Comparison of ENCODE assay signal across 28 cellular contexts in the genomic region with DNA sequence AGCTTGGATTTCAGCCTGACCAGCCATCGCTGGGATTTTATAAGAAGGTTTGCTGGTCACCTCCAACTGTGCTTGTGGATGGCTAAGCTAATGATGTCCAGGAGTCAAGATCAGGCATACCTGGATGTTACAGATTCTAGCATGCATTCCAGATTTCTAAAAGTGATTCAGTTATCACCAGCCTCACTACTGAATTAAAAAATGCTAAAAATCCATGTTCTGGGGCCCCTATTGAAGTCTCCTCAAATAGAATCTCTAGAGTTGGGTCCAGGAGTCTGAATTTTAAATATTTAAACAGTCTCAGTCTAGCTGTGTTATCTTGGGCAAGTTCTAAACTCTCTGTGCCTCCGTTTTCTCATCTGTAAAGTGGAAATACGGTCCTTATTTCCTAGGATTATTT. TPM values are rescaled to one million over a fixed set of nuclear protein-coding genes. Genes with fewer than 3 reads are reported as not detected.
A peak's percentile ranks its signal among the peaks of the same experiment; 100 is the strongest.
DNase-seq lines count a peak whose midpoint lies in the region; ATAC-seq and TF ChIP-seq lines count a peak whose summit lies in the region.
"Had no signal": no experiment of that assay in that cellular context is flagged by ENCODE, and none has a peak within 500 bp of the region (broad histone marks: within the 10 kb centered on the region; RNA-seq: fewer than 3 reads in every experiment).

No MANE protein-coding gene starts in this region.

- no peaks in the 10 kb centered on the region; the same call in 1 of the 2 replicates for H3K36me3 ChIP-seq in Panc1 (ENCODE audit: control insufficient read depth, insufficient read depth, low read length)
- no peaks in the 10 kb centered on the region for H3K36me3 ChIP-seq in lower lobe of right lung
- H3K36me3 ChIP-seq: uterus, WERI-Rb-1 had no signal

- H3K27ac ChIP-seq in Panc1 (ENCODE audit: low read length) (peak overlapping the region; percentile 100), lower lobe of right lung (peak overlapping the region; percentile 3)
- H3K27ac ChIP-seq: RWPE1, SJSA1, WERI-Rb-1 had no signal

- H3K9me3 ChIP-seq in Panc1 (ENCODE audit: control insufficient read depth, insufficient read depth, low read depth, low read length) (no peaks in the 10 kb centered on the region), lower lobe of right lung (no peaks in the 10 kb centered on the region)
- H3K9me3 ChIP-seq: esophagus squamous epithelium, SJSA1, testis, uterus had no signal

- peaks cover 29% of the 10 kb centered on the region for H3K36me3 Mint-ChIP-seq in stimulated activated naive CD8-positive, alpha-beta T cell treated with anti-CD3 and anti-CD28 coated beads, Interleukin-15, Interleukin-2, amounts not matched to agents 100 ng/mL and 50 ng/mL, for 24 hours (ENCODE audit: low read depth)

- in situ Hi-C loops in Panc1 (cut with HindIII; ENCODE audit: low pct_unique_long_range_greater_than_20kb, low sequenced_read_pairs), result no loop called here

- peak overlapping the region; percentile 55 for H3K27ac Mint-ChIP-seq in stimulated activated naive CD8-positive, alpha-beta T cell treated with anti-CD3 and anti-CD28 coated beads, Interleukin-15, Interleukin-2, amounts not matched to agents 100 ng/mL and 50 ng/mL, for 24 hours
- H3K27ac Mint-ChIP-seq: activated CD4-positive, alpha-beta T cell treated with anti-CD3 and anti-CD28 coated beads, Interleukin-2, amount 10 ng/mL, durations not matched to agents 7 days and 5 days had no signal

- H3K9me3 Mint-ChIP-seq in stimulated activated naive CD8-positive, alpha-beta T cell treated with anti-CD3 and anti-CD28 coated beads, Interleukin-15, Interleukin-2, amounts not matched to agents 100 ng/mL and 50 ng/mL, for 24 hours, result peaks cover 4% of the 10 kb centered on the region
- H3K9me3 Mint-ChIP-seq: activated CD4-positive, alpha-beta T cell treated with anti-CD3 and anti-CD28 coated beads, Interleukin-2, amount 10 ng/mL, durations not matched to agents 7 days and 5 days; activated T-cell treated with anti-CD3 and anti-CD28 coated beads, Interleukin-2, amount 50 U/mL, for 4 hours; nephron progenitor cell had no signal

- CTCF ChIA-PET in Panc1 (lab: Charles Lee), result interaction anchor here (0.6 to 1.5 kb wide), 2 partner anchors 10 to 34 kb away, joined by 3 read pairs; no protein-coding TSS in a partner anchor

- H3K4me1 Mint-ChIP-seq in stimulated activated naive CD8-positive, alpha-beta T cell treated with anti-CD3 and anti-CD28 coated beads, Interleukin-15, Interleukin-2, amounts not matched to agents 100 ng/mL and 50 ng/mL, for 24 hours (ENCODE audit: low read depth), result peaks cover 55% of the 10 kb centered on the region

- POLR2A ChIA-PET in Panc1 (lab: Charles Lee), result no interaction called here

- intact Hi-C loops in Panc1 (cut with micrococcal nuclease; ENCODE audit: unreplicated experiment) (loop anchor here (10.0 kb wide), 1 partner anchor 358 kb away; a partner anchor contains a TSS), lower lobe of right lung (cut with DNase I) (loop anchor here (10.0 kb wide), 1 partner anchor 338 kb away; no protein-coding TSS in a partner anchor)

- H3K4me1 ChIP-seq in Panc1 (ENCODE audit: control insufficient read depth, insufficient read depth, low read length), result peaks cover 46% of the 10 kb centered on the region
- peaks cover 24% of the 10 kb centered on the region for H3K4me1 ChIP-seq in lower lobe of right lung
- H3K4me1 ChIP-seq: uterus had no signal

- no TSS peak for BruUV-seq in Panc1 (replicated peaks; lab: Mats Ljungman, UMichigan)

- no peaks in the 10 kb centered on the region for H3K27me3 Mint-ChIP-seq in stimulated activated naive CD8-positive, alpha-beta T cell treated with anti-CD3 and anti-CD28 coated beads, Interleukin-15, Interleukin-2, amounts not matched to agents 100 ng/mL and 50 ng/mL, for 24 hours
- H3K27me3 Mint-ChIP-seq: activated CD4-positive, alpha-beta T cell treated with anti-CD3 and anti-CD28 coated beads, Interleukin-2, amount 10 ng/mL, durations not matched to agents 7 days and 5 days had no signal

- DNase-seq in stimulated activated naive CD8-positive, alpha-beta T cell treated with anti-CD3 and anti-CD28 coated beads, Interleukin-15, Interleukin-2, amounts not matched to agents 100 U/mL and 50 U/mL, for 24 hours, result no peak
- DNase-seq in Panc1 (ENCODE audit: low read depth, low spot score) (no peak), lower lobe of right lung (no peak), D341Med (ENCODE audit: low spot score) (no peak), germinal center (ENCODE audit: low spot score) (no peak), NCI-H1048 (lab: John Stamatoyannopoulos, UW) (no peak)
- DNase-seq: activated CD4-positive, alpha-beta T cell treated with anti-CD3 and anti-CD28 coated beads, Interleukin-2, amount 10 ng/mL, durations not matched to agents 7 days and 5 days; activated gamma-delta T cell treated with Interleukin-2 at 50 U/mL for 16 hours; activated T-cell treated with anti-CD3 and anti-CD28 coated beads, Interleukin-2, amount 50 U/mL, for 4 hours; amniotic stem cell; DMS53; esophagus squamous epithelium; foreskin melanocyte; left colon; NCI-H1105 treated with DMSO at 0.1 percent for 48 hours; NCI-H187 treated with DMSO at 0.1 percent for 48 hours; NCI-H510A treated with DMSO at 0.1 percent for 48 hours; nephron progenitor cell; retina; stimulated activated naive CD4-positive, alpha-beta T cell; T1000; testis; uterus; WERI-Rb-1 had no signal

- TF ChIP-seq CTCF in Panc1 (IDR thresholded peaks at IDR 0.05), result no peak
- no peak for TF ChIP-seq CTCF in lower lobe of right lung (IDR thresholded peaks at IDR 0.05)

- H3K27me3 ChIP-seq in Panc1 (ENCODE audit: control insufficient read depth, insufficient read depth, low read length) (no peaks in the 10 kb centered on the region), lower lobe of right lung (ENCODE audit: low read depth) (no peaks in the 10 kb centered on the region)
- H3K27me3 ChIP-seq: esophagus squamous epithelium, SJSA1, testis, uterus had no signal

- ATAC-seq in stimulated activated naive CD8-positive, alpha-beta T cell treated with anti-CD3 and anti-CD28 coated beads, Interleukin-15, Interleukin-2, amounts not matched to agents 100 U/mL and 50 U/mL, for 24 hours, result no peak
- ATAC-seq in Panc1, result no peak
- no peak for ATAC-seq in lower lobe of right lung
- ATAC-seq: activated T-cell treated with anti-CD3 and anti-CD28 coated beads, Interleukin-2, amount 50 U/mL, for 4 hours; left colon had no signal

- H3K4me3 ChIP-seq in Panc1 (ENCODE audit: low read depth in 2 of 2, low read length in 2 of 2) (no peak overlapping the region), lower lobe of right lung (no peak overlapping the region)
- H3K4me3 ChIP-seq: esophagus squamous epithelium, SJSA1, skin epidermis, testis, uterus had no signal

- no peak overlapping the region for H3K4me3 Mint-ChIP-seq in stimulated activated naive CD8-positive, alpha-beta T cell treated with anti-CD3 and anti-CD28 coated beads, Interleukin-15, Interleukin-2, amounts not matched to agents 100 ng/mL and 50 ng/mL, for 24 hours
- H3K4me3 Mint-ChIP-seq: activated CD4-positive, alpha-beta T cell treated with anti-CD3 and anti-CD28 coated beads, Interleukin-2, amount 10 ng/mL, durations not matched to agents 7 days and 5 days; activated T-cell treated with anti-CD3 and anti-CD28 coated beads, Interleukin-2, amount 50 U/mL, for 4 hours; nephron progenitor cell had no signal

RNA-seq across cellular contexts. Expression of a gene that starts 5.0 kb away (rescaled TPM):
- total RNA-seq in Panc1 (2021; ENCODE audit: unreplicated experiment) (22.7 TPM), lower lobe of right lung (29.8 TPM)
- polyA plus RNA-seq in Panc1 (2012; ENCODE audit: insufficient read length), result 7.6 TPM
